ENCODE assay signal across 8 cellular contexts in the genomic region with DNA sequence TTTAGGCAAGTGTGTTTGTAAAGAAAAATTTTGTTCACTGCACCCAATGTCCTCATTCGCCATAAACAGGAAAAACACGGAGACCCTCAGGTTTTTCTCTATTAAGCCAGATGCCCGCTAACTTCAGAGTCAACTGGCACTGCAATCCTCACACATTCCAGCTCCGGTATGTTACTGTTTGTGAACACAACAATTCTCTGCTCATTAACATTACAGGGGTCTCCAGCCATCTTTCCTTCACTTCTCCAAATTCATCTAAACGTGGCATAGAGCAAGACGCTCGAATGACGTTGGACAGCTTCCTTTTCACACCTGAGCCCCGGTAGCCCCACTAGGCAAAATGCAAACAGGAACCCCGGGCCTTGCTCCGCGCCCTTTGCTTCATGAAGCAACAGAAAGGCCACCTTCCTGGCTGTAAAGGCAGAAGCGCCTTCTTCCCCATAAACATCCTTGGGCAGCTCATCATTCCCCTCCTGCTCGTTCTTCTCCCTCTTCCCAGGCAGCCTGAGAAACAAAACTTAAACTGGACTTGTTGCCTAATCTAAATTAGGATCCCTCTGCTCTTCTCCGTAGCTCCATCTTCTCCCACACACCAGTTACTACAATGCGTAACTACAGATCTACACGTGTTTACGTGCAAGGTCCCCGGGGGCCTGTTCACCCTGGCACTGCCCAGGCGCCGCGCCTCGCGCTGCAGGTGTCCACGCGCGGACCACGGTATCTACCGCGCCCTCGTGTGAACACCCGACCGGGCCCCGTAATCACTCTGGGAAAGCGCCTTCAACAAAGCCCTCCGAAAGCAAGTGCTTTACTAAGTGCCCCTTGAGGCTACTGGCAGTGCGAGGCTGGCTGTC. TPM values are rescaled to one million over a fixed set of nuclear protein-coding genes. Genes with fewer than 3 reads are reported as not detected.
DNase-seq lines count a peak whose midpoint lies in the region; ATAC-seq, FAIRE-seq and TF ChIP-seq lines count a peak whose summit lies in the region.

No MANE protein-coding gene starts in this region.

- no peaks in the 10 kb centered on the region; the same call in 1 of the 2 replicates for H3K36me3 Mint-ChIP-seq in HFFc6 (ENCODE audit: low read depth)

- H3K79me2 ChIP-seq in mammary epithelial cell (ENCODE audit: insufficient read depth, low read length), result peaks cover 63% of the 10 kb centered on the region

- TF ChIP-seq CTCF in HFFc6 (IDR thresholded peaks at IDR 0.05), result no peak
- no peak for TF ChIP-seq CTCF in mammary epithelial cell (conservative IDR thresholded peaks at IDR 0.05 in 1 of 2, IDR thresholded peaks at IDR 0.05 in 1 of 2; ENCODE audit: extremely low read depth in 1 of 2, insufficient read depth in 1 of 2, low read depth in 1 of 2, low read length in 2 of 2)
- no peak for TF ChIP-seq CTCF in kidney (IDR thresholded peaks at IDR 0.05; ENCODE audit: borderline replicate concordance, extremely low read depth, insufficient read depth)

- no peak for FAIRE-seq in kidney (lab: Jason Lieb, UNC)

- ATAC-seq in HG03439 (IDR thresholded peaks at IDR 0.05; ENCODE audit: unreplicated experiment) (no peak), GM18907 (IDR thresholded peaks at IDR 0.05; ENCODE audit: unreplicated experiment) (no peak)

- BruUV-seq in mammary epithelial cell (replicated peaks; lab: Mats Ljungman, UMichigan), result no TSS peak

- peaks cover 39% of the 10 kb centered on the region for H3K4me1 ChIP-seq in mammary epithelial cell (ENCODE audit: insufficient read depth, low read length)
- peaks cover 18 to 22% of the 10 kb centered on the region in 2 donors for H3K4me1 ChIP-seq in kidney (ENCODE audit: control insufficient read depth in 1 of 2, insufficient read depth in 1 of 2, low read depth in 1 of 2, low read length in 2 of 2)

- DNase-seq in D341Med (ENCODE audit: low spot score) (peak; percentile 74), HFFc6 (no peak), SK-N-MC (ENCODE audit: low read depth, low spot score) (no peak), mammary epithelial cell (peak; percentile 48), kidney (peak; percentile 83)
- DNase-seq in stimulated activated CD4-positive, alpha-beta T cell treated with anti-CD3 and anti-CD28 coated beads, Interleukin-4, amount 100 ng/mL, for 1 hour, result peak; percentile 28

- intact Hi-C loops in mammary epithelial cell (cut with micrococcal nuclease), result loop anchor here (5.0 kb wide), 1 partner anchor 109 kb away; no protein-coding TSS in a partner anchor
- intact Hi-C loops in kidney (cut with DNase I), result no loop called here

- peak overlapping the region; percentile 90 for H3K4me3 Mint-ChIP-seq in HFFc6

- H3K27me3 ChIP-seq in mammary epithelial cell (ENCODE audit: insufficient read depth, low read length), result no peaks in the 10 kb centered on the region

- H3K9me3 Mint-ChIP-seq in HFFc6, result no peaks in the 10 kb centered on the region

- CTCF ChIA-PET in mammary epithelial cell (lab: Charles Lee; ENCODE audit: low non-redundant PET), result no interaction called here

- H3K27me3 Mint-ChIP-seq in HFFc6 (ENCODE audit: insufficient read depth), result peaks cover 4% of the 10 kb centered on the region; the same call in 1 of the 2 replicates

- H3K27ac Mint-ChIP-seq in HFFc6, result peak overlapping the region; percentile 73

- H3K4me1 Mint-ChIP-seq in HFFc6 (ENCODE audit: low read depth), result peaks cover 60% of the 10 kb centered on the region

- peak overlapping the region; percentile 93 for H3K9ac ChIP-seq in SK-N-MC (ENCODE audit: insufficient read length)
- H3K9ac ChIP-seq in mammary epithelial cell (ENCODE audit: insufficient read depth, low read length), result peak overlapping the region; percentile 70
- H3K9ac ChIP-seq in kidney (ENCODE audit: low read length in 2 of 2), result peak overlapping the region; percentile 51 to 73

- peak overlapping the region; percentile 99 for H3K4me2 ChIP-seq in mammary epithelial cell (ENCODE audit: insufficient read depth, low read depth, low read length)

- H3K4me3 ChIP-seq in SK-N-MC, result peak overlapping the region; percentile 96
- peak overlapping the region; percentile 79 to 91 (median 87) for H3K4me3 ChIP-seq in mammary epithelial cell (replicated peaks in 1 of 3; ENCODE audit: insufficient read depth in 1 of 3, low read depth in 2 of 3, low read length in 3 of 3)
- H3K4me3 ChIP-seq in kidney (ENCODE audit: low read length in 2 of 2), result peak overlapping the region; percentile 78 to 80

- H4K20me1 ChIP-seq in mammary epithelial cell (ENCODE audit: insufficient read depth, low read length), result no peaks in the 10 kb centered on the region

- H3K27ac ChIP-seq in SK-N-MC (no peak overlapping the region), mammary epithelial cell (ENCODE audit: insufficient read depth, low read depth, low read length) (peak overlapping the region; percentile 58), kidney (ENCODE audit: low read depth in 2 of 2, low read length in 2 of 2) (peak overlapping the region; percentile 85 to 95)

- H3K36me3 ChIP-seq in SK-N-MC (ENCODE audit: insufficient read depth, low read length) (peaks cover 15% of the 10 kb centered on the region), mammary epithelial cell (ENCODE audit: insufficient read depth, low read length) (peaks cover 4% of the 10 kb centered on the region), kidney (ENCODE audit: control insufficient read depth in 1 of 2, insufficient read depth in 2 of 2, low read length in 2 of 2) (no peaks in the 10 kb centered on the region)

- H3K9me3 ChIP-seq in SK-N-MC (ENCODE audit: low read depth, low read length), result no peaks in the 10 kb centered on the region
- H3K9me3 ChIP-seq in mammary epithelial cell (replicated peaks; ENCODE audit: insufficient read depth, low read length), result no peaks in the 10 kb centered on the region
- H3K9me3 ChIP-seq in kidney (ENCODE audit: control insufficient read depth in 1 of 2, low read length in 2 of 2), result no peaks in the 10 kb centered on the region

- in situ Hi-C loops in mammary epithelial cell (cut with MboI; ENCODE audit: low sequenced_read_pairs in 2 of 2), result no loop called here

- dilution Hi-C loops in mammary epithelial cell (cut with HindIII; ENCODE audit: low sequenced_read_pairs), result loop anchor here (5.0 kb wide), 1 partner anchor 99 kb away; no protein-coding TSS in a partner anchor

- peak overlapping the region; percentile 96 for H2AFZ ChIP-seq in mammary epithelial cell (ENCODE audit: low read depth, low read length)

- 13% methylated on average over 30 of the region's 37 CpGs for WGBS in mammary epithelial cell (ENCODE audit: low coverage, missing lambda C conversion rate)

RNA-seq across cellular contexts. Expression of a gene that starts 1.2 kb away (rescaled TPM):
- 10 to 100 TPM; 20.7 to 42.7 (median 36.3) TPM for total RNA-seq in HFFc6 (2021; fragmentation: NEBNext Ultra II Directional; extraction: Animal tissue kit (Norgen Biotek cat#: 25700))
- total RNA-seq in mammary epithelial cell (10 to 100 TPM; 17.7 to 35.7 TPM), kidney (80.2 TPM)
- polyA plus RNA-seq in mammary epithelial cell (16.1 TPM), kidney (ENCODE audit: insufficient read depth, low read depth, low replicate concordance) (13.1 TPM)
- polyA minus RNA-seq in mammary epithelial cell, result 54.8 TPM

Comparison
In these comparisons a context has a peak if more than half of its experiments do, and no peak if none do; other contexts are left out.
1. DNase-seq: peak in D341Med (single experiment), mammary epithelial cell (single experiment), kidney (single experiment) and stimulated activated CD4-positive, alpha-beta T cell treated with anti-CD3 and anti-CD28 coated beads, Interleukin-4, amount 100 ng/mL, for 1 hour (single experiment); none in HFFc6 (single experiment) and SK-N-MC (single experiment).
2. Peak in every context shown above with its lines, with median percentiles within 50 percentile points of each other: H3K4me3 ChIP-seq and H3K9ac ChIP-seq.